ENCODE assay signal across 1 cellular context in genomic region chr1:28668191-28668955, GRCh38.
A peak's percentile ranks its signal among the peaks of the same experiment; 100 is the strongest.
TF ChIP-seq lines count a peak whose summit lies in the region.

Gene GMEB1, plus strand, starts transcription at chr1:28668784. Its CDS starts 14,829 bp downstream, at chr1:28683613.

TF ChIP-seq in HepG2, 621 proteins besides CTCF, POLR2A, EP300 and RAD21 (continued from another document):
- peak; percentile 36; the same call in 1 of the 2 replicates for TF ChIP-seq TFDP1 (CRISPR knock-in tag; IDR thresholded peaks at IDR 0.05; ENCODE audit: borderline replicate concordance)
- TF ChIP-seq GMEB1 (CRISPR knock-in tag; IDR thresholded peaks at IDR 0.05; ENCODE audit: borderline replicate concordance) = peak; percentile 53; the same call in 1 of the 2 replicates
- 0 out of 2 replicates have a peak, but pooled peaks have one; percentile 32 for TF ChIP-seq ISX (CRISPR knock-in tag; conservative IDR thresholded peaks at IDR 0.05)
- TF ChIP-seq ZNF687 (CRISPR knock-in tag; IDR thresholded peaks at IDR 0.05) = peak; percentile 48; the same call in 1 of the 2 replicates
- TF ChIP-seq HNRNPK (IDR thresholded peaks at IDR 0.05; ENCODE audit: low read depth, low read length, poor library complexity, severe bottlenecking) = peak; percentile 29
- TF ChIP-seq GRHL1 (CRISPR knock-in tag; conservative IDR thresholded peaks at IDR 0.05) = no peak
- no peak for TF ChIP-seq ZBTB49 (CRISPR knock-in tag; IDR thresholded peaks at IDR 0.05; ENCODE audit: borderline replicate concordance)
- peak; percentile 66 for TF ChIP-seq GABPA (IDR thresholded peaks at IDR 0.05; ENCODE audit: low read depth, low read length)
- TF ChIP-seq GABPA (CRISPR knock-in tag; IDR thresholded peaks at IDR 0.05; ENCODE audit: low read depth) = peak; percentile 81
